Comparison of ENCODE assay signal across 2 cellular contexts in the genomic region with DNA sequence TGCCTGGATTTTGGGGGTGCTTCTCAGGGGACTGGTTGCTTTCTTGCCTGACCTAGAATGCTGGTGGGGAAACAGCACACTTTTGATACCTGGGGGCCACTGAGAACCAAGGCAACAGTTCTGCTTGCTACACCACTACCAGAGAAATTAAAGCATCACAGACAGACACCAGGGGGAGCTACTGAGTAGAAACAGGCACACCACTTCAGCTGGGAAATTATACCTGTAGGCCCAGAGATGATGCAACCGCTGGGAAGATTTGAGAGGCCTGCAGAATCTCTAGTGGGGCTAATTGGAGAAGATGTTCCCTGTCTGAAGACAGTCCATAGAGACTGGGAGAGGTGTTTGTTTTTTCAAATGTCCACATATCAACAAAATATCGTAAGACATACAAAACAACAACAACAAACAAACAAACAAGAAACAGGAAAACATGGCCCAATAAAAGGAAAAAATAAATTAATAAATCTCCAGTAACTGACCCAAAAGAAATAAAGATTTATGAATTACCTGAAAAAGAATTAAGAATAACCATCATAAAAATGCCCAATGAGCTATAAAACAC.
TF ChIP-seq lines count a peak whose summit lies in the region.

No MANE protein-coding gene starts in this region.

TF ChIP-seq in Ishikawa, 13 proteins besides CTCF, POLR2A, EP300 and RAD21:
- TF ChIP-seq, protein P1, sequence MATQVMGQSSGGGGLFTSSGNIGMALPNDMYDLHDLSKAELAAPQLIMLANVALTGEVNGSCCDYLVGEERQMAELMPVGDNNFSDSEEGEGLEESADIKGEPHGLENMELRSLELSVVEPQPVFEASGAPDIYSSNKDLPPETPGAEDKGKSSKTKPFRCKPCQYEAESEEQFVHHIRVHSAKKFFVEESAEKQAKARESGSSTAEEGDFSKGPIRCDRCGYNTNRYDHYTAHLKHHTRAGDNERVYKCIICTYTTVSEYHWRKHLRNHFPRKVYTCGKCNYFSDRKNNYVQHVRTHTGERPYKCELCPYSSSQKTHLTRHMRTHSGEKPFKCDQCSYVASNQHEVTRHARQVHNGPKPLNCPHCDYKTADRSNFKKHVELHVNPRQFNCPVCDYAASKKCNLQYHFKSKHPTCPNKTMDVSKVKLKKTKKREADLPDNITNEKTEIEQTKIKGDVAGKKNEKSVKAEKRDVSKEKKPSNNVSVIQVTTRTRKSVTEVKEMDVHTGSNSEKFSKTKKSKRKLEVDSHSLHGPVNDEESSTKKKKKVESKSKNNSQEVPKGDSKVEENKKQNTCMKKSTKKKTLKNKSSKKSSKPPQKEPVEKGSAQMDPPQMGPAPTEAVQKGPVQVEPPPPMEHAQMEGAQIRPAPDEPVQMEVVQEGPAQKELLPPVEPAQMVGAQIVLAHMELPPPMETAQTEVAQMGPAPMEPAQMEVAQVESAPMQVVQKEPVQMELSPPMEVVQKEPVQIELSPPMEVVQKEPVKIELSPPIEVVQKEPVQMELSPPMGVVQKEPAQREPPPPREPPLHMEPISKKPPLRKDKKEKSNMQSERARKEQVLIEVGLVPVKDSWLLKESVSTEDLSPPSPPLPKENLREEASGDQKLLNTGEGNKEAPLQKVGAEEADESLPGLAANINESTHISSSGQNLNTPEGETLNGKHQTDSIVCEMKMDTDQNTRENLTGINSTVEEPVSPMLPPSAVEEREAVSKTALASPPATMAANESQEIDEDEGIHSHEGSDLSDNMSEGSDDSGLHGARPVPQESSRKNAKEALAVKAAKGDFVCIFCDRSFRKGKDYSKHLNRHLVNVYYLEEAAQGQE (IDR thresholded peaks at IDR 0.05; ENCODE audit: low read depth) = no peak
- TF ChIP-seq CEBPB (IDR thresholded peaks at IDR 0.05) = peak; percentile 90

TF ChIP-seq in K562, 482 proteins besides CTCF, POLR2A, EP300 and RAD21 (continued from another document and continues in another):
- TF ChIP-seq, protein P2, sequence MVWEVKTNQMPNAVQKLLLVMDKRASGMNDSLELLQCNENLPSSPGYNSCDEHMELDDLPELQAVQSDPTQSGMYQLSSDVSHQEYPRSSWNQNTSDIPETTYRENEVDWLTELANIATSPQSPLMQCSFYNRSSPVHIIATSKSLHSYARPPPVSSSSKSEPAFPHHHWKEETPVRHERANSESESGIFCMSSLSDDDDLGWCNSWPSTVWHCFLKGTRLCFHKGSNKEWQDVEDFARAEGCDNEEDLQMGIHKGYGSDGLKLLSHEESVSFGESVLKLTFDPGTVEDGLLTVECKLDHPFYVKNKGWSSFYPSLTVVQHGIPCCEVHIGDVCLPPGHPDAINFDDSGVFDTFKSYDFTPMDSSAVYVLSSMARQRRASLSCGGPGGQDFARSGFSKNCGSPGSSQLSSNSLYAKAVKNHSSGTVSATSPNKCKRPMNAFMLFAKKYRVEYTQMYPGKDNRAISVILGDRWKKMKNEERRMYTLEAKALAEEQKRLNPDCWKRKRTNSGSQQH (CRISPR knock-in tag; IDR thresholded peaks at IDR 0.05) = no peak
- TF ChIP-seq EHMT2 (IDR thresholded peaks at IDR 0.05) (0 out of 2 replicates have a peak, but pooled peaks have one; percentile 21), ZNF133 (CRISPR knock-in tag; IDR thresholded peaks at IDR 0.05) (no peak), JUND (IDR thresholded peaks at IDR 0.05; ENCODE audit: borderline replicate concordance, low read depth, low read length) (peak; percentile 83), JUND (tag; IDR thresholded peaks at IDR 0.05; ENCODE audit: borderline replicate concordance, low read depth, low read length) (peak; percentile 34; the same call in 1 of the 3 replicates), ZNF707 (CRISPR knock-in tag; conservative IDR thresholded peaks at IDR 0.05) (no peak), TAF7 (tag; IDR thresholded peaks at IDR 0.05) (no peak), NFE2 (IDR thresholded peaks at IDR 0.05; ENCODE audit: low read depth) (no peak), ZNF444 (CRISPR knock-in tag; IDR thresholded peaks at IDR 0.05) (no peak), ZSCAN32 (CRISPR knock-in tag; IDR thresholded peaks at IDR 0.05) (peak; percentile 62), CREM (IDR thresholded peaks at IDR 0.05; ENCODE audit: low read depth) (0 out of 2 replicates have a peak, but pooled peaks have one; percentile 13), ESRRB (CRISPR knock-in tag; IDR thresholded peaks at IDR 0.05; ENCODE audit: borderline replicate concordance) (no peak), CEBPB (tag; IDR thresholded peaks at IDR 0.05) (peak; percentile 86), ATF7 (IDR thresholded peaks at IDR 0.05) (peak; percentile 62; the same call in 1 of the 2 replicates), RCOR1 (IDR thresholded peaks at IDR 0.05; ENCODE audit: borderline replicate concordance in 1 of 2, low read depth in 2 of 2, low read length in 2 of 2) (0 out of 4 replicates have a peak, but pooled peaks of 1 of the 2 experiments have one; percentile 22), ZNF354B (CRISPR knock-in tag; IDR thresholded peaks at IDR 0.05) (no peak), TRIM24 (IDR thresholded peaks at IDR 0.05) (peak in 1 of 2 experiments; percentile 54; a peak in 2 of 4 replicates), FOXP1 (CRISPR knock-in tag; IDR thresholded peaks at IDR 0.05) (no peak), ZFP1 (CRISPR knock-in tag; IDR thresholded peaks at IDR 0.05) (no peak), CEBPG (CRISPR knock-in tag; IDR thresholded peaks at IDR 0.05) (peak; percentile 83), CEBPG (tag; conservative IDR thresholded peaks at IDR 0.05 in 1 of 2, IDR thresholded peaks at IDR 0.05 in 1 of 2) (peak; percentile 88 to 91)
- TF ChIP-seq, protein P3, sequence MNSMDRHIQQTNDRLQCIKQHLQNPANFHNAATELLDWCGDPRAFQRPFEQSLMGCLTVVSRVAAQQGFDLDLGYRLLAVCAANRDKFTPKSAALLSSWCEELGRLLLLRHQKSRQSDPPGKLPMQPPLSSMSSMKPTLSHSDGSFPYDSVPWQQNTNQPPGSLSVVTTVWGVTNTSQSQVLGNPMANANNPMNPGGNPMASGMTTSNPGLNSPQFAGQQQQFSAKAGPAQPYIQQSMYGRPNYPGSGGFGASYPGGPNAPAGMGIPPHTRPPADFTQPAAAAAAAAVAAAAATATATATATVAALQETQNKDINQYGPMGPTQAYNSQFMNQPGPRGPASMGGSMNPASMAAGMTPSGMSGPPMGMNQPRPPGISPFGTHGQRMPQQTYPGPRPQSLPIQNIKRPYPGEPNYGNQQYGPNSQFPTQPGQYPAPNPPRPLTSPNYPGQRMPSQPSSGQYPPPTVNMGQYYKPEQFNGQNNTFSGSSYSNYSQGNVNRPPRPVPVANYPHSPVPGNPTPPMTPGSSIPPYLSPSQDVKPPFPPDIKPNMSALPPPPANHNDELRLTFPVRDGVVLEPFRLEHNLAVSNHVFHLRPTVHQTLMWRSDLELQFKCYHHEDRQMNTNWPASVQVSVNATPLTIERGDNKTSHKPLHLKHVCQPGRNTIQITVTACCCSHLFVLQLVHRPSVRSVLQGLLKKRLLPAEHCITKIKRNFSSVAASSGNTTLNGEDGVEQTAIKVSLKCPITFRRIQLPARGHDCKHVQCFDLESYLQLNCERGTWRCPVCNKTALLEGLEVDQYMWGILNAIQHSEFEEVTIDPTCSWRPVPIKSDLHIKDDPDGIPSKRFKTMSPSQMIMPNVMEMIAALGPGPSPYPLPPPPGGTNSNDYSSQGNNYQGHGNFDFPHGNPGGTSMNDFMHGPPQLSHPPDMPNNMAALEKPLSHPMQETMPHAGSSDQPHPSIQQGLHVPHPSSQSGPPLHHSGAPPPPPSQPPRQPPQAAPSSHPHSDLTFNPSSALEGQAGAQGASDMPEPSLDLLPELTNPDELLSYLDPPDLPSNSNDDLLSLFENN (IDR thresholded peaks at IDR 0.05; ENCODE audit: low read depth in 2 of 2, low read length in 2 of 2) = no peak
- TF ChIP-seq, protein P4, sequence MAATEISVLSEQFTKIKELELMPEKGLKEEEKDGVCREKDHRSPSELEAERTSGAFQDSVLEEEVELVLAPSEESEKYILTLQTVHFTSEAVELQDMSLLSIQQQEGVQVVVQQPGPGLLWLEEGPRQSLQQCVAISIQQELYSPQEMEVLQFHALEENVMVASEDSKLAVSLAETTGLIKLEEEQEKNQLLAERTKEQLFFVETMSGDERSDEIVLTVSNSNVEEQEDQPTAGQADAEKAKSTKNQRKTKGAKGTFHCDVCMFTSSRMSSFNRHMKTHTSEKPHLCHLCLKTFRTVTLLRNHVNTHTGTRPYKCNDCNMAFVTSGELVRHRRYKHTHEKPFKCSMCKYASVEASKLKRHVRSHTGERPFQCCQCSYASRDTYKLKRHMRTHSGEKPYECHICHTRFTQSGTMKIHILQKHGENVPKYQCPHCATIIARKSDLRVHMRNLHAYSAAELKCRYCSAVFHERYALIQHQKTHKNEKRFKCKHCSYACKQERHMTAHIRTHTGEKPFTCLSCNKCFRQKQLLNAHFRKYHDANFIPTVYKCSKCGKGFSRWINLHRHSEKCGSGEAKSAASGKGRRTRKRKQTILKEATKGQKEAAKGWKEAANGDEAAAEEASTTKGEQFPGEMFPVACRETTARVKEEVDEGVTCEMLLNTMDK (IDR thresholded peaks at IDR 0.05; ENCODE audit: borderline replicate concordance, insufficient read depth, low read depth, low read length, poor library complexity, severe bottlenecking) = no peak
- TF ChIP-seq, protein P5, sequence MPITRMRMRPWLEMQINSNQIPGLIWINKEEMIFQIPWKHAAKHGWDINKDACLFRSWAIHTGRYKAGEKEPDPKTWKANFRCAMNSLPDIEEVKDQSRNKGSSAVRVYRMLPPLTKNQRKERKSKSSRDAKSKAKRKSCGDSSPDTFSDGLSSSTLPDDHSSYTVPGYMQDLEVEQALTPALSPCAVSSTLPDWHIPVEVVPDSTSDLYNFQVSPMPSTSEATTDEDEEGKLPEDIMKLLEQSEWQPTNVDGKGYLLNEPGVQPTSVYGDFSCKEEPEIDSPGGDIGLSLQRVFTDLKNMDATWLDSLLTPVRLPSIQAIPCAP (CRISPR knock-in tag; IDR thresholded peaks at IDR 0.05; ENCODE audit: borderline replicate concordance) = no peak
- TF ChIP-seq, protein P6, sequence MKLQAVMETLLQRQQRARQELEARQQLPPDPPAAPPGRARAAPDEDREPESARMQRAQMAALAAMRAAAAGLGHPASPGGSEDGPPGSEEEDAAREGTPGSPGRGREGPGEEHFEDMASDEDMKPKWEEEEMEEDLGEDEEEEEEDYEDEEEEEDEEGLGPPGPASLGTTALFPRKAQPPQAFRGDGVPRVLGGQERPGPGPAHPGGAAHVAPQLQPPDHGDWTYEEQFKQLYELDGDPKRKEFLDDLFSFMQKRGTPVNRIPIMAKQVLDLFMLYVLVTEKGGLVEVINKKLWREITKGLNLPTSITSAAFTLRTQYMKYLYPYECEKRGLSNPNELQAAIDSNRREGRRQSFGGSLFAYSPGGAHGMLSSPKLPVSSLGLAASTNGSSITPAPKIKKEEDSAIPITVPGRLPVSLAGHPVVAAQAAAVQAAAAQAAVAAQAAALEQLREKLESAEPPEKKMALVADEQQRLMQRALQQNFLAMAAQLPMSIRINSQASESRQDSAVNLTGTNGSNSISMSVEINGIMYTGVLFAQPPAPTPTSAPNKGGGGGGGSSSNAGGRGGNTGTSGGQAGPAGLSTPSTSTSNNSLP (IDR thresholded peaks at IDR 0.05; ENCODE audit: borderline replicate concordance, low read depth, low read length) = no peak
- TF ChIP-seq, protein P7, sequence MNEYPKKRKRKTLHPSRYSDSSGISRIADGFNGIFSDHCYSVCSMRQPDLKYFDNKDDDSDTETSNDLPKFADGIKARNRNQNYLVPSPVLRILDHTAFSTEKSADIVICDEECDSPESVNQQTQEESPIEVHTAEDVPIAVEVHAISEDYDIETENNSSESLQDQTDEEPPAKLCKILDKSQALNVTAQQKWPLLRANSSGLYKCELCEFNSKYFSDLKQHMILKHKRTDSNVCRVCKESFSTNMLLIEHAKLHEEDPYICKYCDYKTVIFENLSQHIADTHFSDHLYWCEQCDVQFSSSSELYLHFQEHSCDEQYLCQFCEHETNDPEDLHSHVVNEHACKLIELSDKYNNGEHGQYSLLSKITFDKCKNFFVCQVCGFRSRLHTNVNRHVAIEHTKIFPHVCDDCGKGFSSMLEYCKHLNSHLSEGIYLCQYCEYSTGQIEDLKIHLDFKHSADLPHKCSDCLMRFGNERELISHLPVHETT (CRISPR knock-in tag; conservative IDR thresholded peaks at IDR 0.05 in 1 of 2, IDR thresholded peaks at IDR 0.05 in 1 of 2) = no peak
- TF ChIP-seq, protein P8, sequence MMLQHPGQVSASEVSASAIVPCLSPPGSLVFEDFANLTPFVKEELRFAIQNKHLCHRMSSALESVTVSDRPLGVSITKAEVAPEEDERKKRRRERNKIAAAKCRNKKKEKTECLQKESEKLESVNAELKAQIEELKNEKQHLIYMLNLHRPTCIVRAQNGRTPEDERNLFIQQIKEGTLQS (IDR thresholded peaks at IDR 0.05) = peak; percentile 95
- TF ChIP-seq, protein P8 (CRISPR knock-in tag; conservative IDR thresholded peaks at IDR 0.05) = peak; percentile 57; the same call in 1 of the 2 replicates
- TF ChIP-seq, protein P9, sequence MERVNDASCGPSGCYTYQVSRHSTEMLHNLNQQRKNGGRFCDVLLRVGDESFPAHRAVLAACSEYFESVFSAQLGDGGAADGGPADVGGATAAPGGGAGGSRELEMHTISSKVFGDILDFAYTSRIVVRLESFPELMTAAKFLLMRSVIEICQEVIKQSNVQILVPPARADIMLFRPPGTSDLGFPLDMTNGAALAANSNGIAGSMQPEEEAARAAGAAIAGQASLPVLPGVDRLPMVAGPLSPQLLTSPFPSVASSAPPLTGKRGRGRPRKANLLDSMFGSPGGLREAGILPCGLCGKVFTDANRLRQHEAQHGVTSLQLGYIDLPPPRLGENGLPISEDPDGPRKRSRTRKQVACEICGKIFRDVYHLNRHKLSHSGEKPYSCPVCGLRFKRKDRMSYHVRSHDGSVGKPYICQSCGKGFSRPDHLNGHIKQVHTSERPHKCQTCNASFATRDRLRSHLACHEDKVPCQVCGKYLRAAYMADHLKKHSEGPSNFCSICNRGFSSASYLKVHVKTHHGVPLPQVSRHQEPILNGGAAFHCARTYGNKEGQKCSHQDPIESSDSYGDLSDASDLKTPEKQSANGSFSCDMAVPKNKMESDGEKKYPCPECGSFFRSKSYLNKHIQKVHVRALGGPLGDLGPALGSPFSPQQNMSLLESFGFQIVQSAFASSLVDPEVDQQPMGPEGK (CRISPR knock-in tag; IDR thresholded peaks at IDR 0.05; ENCODE audit: borderline replicate concordance) = no peak
